6 cellular contexts compared by ENCODE assay signal in genomic region chr15:66328721-66329220, GRCh38.
"Had no signal": no experiment of that assay in that cellular context is flagged by ENCODE, and none has a peak within 500 bp of the region (broad histone marks: within the 10 kb centered on the region; RNA-seq: fewer than 3 reads in every experiment).

No MANE protein-coding gene starts in this region.

- ATAC-seq: K562 had no signal

- DNase-seq: GM23248, GOT3, H7, HCEC 1CT, IMR-90 had no signal

- H3K4me3 ChIP-seq: GM23248, K562 had no signal
